In the genomic region with DNA sequence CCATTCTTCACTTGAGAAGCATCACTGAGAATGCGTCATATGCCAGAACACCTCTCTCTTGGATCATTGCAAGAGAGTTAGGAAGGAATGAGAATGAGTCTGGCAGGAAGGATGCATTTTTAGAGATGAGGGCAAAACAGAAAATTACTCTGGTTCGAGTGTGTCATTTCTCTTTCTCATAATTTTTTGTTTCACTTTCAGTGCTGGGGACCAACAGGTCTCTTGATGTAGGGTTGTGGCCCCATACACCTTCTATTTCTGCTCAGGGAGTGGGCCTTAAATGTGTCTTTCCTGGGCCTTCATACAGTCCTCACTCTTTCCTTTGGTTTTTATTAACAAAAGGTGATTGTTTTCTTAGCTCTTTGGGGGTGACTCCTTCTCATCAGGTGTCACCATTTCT, we compare ENCODE assay signal across 10 cellular contexts.
DNase-seq lines count a peak whose midpoint lies in the region; ATAC-seq and TF ChIP-seq lines count a peak whose summit lies in the region.
"Had no signal": no experiment of that assay in that cellular context is flagged by ENCODE, and none has a peak within 500 bp of the region (broad histone marks: within the 10 kb centered on the region; RNA-seq: fewer than 3 reads in every experiment).

No MANE protein-coding gene starts in this region.

- no peaks in the 10 kb centered on the region for H3K27me3 Mint-ChIP-seq in T-helper 2 cell treated with Interferon-gamma antibody and Interleukin-4, amounts not matched to agents 5 μg/mL and 100 μg/mL, for 36 hours (ENCODE audit: low read depth)

- no peaks in the 10 kb centered on the region for H3K27me3 ChIP-seq in GM06990 (replicated peaks; ENCODE audit: control insufficient read depth, insufficient read depth, low read length)

- no peaks in the 10 kb centered on the region for H3K36me3 ChIP-seq in GM06990 (ENCODE audit: control insufficient read depth, insufficient read depth, low read length)

- no peaks in the 10 kb centered on the region for H3K9me3 Mint-ChIP-seq in T-helper 2 cell treated with Interferon-gamma antibody and Interleukin-4, amounts not matched to agents 5 μg/mL and 100 μg/mL, for 36 hours

- ATAC-seq in HG02870 (IDR thresholded peaks at IDR 0.05; ENCODE audit: unreplicated experiment), result peak; percentile 82

- H3K4me1 Mint-ChIP-seq in T-helper 2 cell treated with Interferon-gamma antibody and Interleukin-4, amounts not matched to agents 5 μg/mL and 100 μg/mL, for 36 hours (ENCODE audit: low read depth), result peaks cover 26% of the 10 kb centered on the region

- H3K27ac Mint-ChIP-seq in T-helper 2 cell treated with Interferon-gamma antibody and Interleukin-4, amounts not matched to agents 5 μg/mL and 100 μg/mL, for 36 hours, result peak overlapping the region; percentile 88

- no peak overlapping the region for H3K4me3 ChIP-seq in GM06990 (replicated peaks; ENCODE audit: low read depth, low read length)

- DNase-seq in GM06990 (ENCODE audit: extremely low read depth, insufficient read length) (peak; percentile 43), GM19238 (ENCODE audit: insufficient read length, low spot score) (peak; percentile 49), midbrain (lab: John Stamatoyannopoulos, UW) (no peak), anterior cingulate cortex (lab: John Stamatoyannopoulos, UW) (no peak), HCEC 1CT (no peak)
- peak; percentile 30 for DNase-seq in T-helper 2 cell treated with Interferon-gamma antibody and Interleukin-4, amounts not matched to agents 5 μg/mL and 100 μg/mL, for 36 hours (ENCODE audit: low spot score)
- DNase-seq in stimulated activated CD8-positive, alpha-beta memory T cell treated with anti-CD3 and anti-CD28 coated beads, Interleukin-4, amount 100 ng/mL, for 48 hours, result no peak
- DNase-seq: DMS153, foreskin melanocyte had no signal

- no peak for TF ChIP-seq CTCF in GM06990 (IDR thresholded peaks at IDR 0.05; ENCODE audit: insufficient read depth, low read length, poor library complexity, severe bottlenecking)

- peaks cover 7% of the 10 kb centered on the region for H3K36me3 Mint-ChIP-seq in T-helper 2 cell treated with Interferon-gamma antibody and Interleukin-4, amounts not matched to agents 5 μg/mL and 100 μg/mL, for 36 hours (ENCODE audit: low read depth)

- peak overlapping the region; percentile 52 for H3K4me3 Mint-ChIP-seq in T-helper 2 cell treated with Interferon-gamma antibody and Interleukin-4, amounts not matched to agents 5 μg/mL and 100 μg/mL, for 36 hours

Comparison
In these comparisons a context has a peak if more than half of its experiments do, and no peak if none do; other contexts are left out.
1. DNase-seq: peak in GM06990 (single experiment), GM19238 (single experiment) and T-helper 2 cell treated with Interferon-gamma antibody and Interleukin-4, amounts not matched to agents 5 μg/mL and 100 μg/mL, for 36 hours (single experiment); none in midbrain (single experiment), anterior cingulate cortex (0 of 58), stimulated activated CD8-positive, alpha-beta memory T cell treated with anti-CD3 and anti-CD28 coated beads, Interleukin-4, amount 100 ng/mL, for 48 hours (single experiment) and HCEC 1CT (single experiment).